ENCODE assay signal across 2 cellular contexts in the genomic region with DNA sequence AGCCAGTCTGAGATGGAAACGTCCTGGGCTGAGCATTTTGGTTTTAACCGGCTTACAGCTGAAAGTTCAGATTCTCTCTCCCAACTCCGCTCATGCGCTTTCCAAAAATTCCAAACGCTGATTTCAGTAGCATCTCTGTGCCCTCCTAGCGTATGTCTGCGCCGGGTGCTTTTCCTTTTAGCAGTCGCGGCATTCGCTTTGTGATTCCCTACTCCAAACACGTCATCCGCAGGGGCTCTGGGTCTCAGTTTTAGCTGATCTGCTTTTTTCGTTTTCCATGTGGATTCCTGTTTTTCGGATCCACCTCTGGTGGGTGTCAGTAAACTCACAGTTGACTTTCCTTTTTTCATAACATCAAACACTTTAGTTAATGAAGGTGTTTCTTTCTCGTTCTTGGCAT.
A peak's percentile ranks its signal among the peaks of the same experiment; 100 is the strongest.
TF ChIP-seq lines count a peak whose summit lies in the region.

No MANE protein-coding gene starts in this region.

TF ChIP-seq in HepG2, 621 proteins besides CTCF, POLR2A, EP300 and RAD21:
- TF ChIP-seq EZH2 (conservative IDR thresholded peaks at IDR 0.05; ENCODE audit: low read depth, low read length): peak; percentile 79; the same call in 1 of the 2 replicates
- TF ChIP-seq, protein P1, sequence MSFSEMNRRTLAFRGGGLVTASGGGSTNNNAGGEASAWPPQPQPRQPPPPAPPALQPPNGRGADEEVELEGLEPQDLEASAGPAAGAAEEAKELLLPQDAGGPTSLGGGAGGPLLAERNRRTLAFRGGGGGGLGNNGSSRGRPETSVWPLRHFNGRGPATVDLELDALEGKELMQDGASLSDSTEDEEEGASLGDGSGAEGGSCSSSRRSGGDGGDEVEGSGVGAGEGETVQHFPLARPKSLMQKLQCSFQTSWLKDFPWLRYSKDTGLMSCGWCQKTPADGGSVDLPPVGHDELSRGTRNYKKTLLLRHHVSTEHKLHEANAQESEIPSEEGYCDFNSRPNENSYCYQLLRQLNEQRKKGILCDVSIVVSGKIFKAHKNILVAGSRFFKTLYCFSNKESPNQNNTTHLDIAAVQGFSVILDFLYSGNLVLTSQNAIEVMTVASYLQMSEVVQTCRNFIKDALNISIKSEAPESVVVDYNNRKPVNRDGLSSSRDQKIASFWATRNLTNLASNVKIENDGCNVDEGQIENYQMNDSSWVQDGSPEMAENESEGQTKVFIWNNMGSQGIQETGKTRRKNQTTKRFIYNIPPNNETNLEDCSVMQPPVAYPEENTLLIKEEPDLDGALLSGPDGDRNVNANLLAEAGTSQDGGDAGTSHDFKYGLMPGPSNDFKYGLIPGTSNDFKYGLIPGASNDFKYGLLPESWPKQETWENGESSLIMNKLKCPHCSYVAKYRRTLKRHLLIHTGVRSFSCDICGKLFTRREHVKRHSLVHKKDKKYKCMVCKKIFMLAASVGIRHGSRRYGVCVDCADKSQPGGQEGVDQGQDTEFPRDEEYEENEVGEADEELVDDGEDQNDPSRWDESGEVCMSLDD (CRISPR knock-in tag; IDR thresholded peaks at IDR 0.05; ENCODE audit: borderline replicate concordance): no peak

TF ChIP-seq in WTC11, 78 proteins besides CTCF, POLR2A, EP300 and RAD21:
- TF ChIP-seq TP53 (CRISPR knock-in tag; IDR thresholded peaks at IDR 0.05) (no peak), ZNF416 (CRISPR knock-in tag; IDR thresholded peaks at IDR 0.05) (no peak), NR3C1 (CRISPR knock-in tag; conservative IDR thresholded peaks at IDR 0.05; ENCODE audit: low read depth) (no peak), ZNF219 (CRISPR knock-in tag; IDR thresholded peaks at IDR 0.05; ENCODE audit: borderline replicate concordance) (no peak), SOX15 (CRISPR knock-in tag; IDR thresholded peaks at IDR 0.05) (no peak), ZBTB21 (CRISPR knock-in tag; IDR thresholded peaks at IDR 0.05; ENCODE audit: borderline replicate concordance) (no peak), ZNF512 (CRISPR knock-in tag; IDR thresholded peaks at IDR 0.05; ENCODE audit: borderline replicate concordance) (no peak), JAZF1 (CRISPR knock-in tag; IDR thresholded peaks at IDR 0.05) (no peak), ZNF671 (CRISPR knock-in tag; IDR thresholded peaks at IDR 0.05) (no peak)
- TF ChIP-seq, protein P2, sequence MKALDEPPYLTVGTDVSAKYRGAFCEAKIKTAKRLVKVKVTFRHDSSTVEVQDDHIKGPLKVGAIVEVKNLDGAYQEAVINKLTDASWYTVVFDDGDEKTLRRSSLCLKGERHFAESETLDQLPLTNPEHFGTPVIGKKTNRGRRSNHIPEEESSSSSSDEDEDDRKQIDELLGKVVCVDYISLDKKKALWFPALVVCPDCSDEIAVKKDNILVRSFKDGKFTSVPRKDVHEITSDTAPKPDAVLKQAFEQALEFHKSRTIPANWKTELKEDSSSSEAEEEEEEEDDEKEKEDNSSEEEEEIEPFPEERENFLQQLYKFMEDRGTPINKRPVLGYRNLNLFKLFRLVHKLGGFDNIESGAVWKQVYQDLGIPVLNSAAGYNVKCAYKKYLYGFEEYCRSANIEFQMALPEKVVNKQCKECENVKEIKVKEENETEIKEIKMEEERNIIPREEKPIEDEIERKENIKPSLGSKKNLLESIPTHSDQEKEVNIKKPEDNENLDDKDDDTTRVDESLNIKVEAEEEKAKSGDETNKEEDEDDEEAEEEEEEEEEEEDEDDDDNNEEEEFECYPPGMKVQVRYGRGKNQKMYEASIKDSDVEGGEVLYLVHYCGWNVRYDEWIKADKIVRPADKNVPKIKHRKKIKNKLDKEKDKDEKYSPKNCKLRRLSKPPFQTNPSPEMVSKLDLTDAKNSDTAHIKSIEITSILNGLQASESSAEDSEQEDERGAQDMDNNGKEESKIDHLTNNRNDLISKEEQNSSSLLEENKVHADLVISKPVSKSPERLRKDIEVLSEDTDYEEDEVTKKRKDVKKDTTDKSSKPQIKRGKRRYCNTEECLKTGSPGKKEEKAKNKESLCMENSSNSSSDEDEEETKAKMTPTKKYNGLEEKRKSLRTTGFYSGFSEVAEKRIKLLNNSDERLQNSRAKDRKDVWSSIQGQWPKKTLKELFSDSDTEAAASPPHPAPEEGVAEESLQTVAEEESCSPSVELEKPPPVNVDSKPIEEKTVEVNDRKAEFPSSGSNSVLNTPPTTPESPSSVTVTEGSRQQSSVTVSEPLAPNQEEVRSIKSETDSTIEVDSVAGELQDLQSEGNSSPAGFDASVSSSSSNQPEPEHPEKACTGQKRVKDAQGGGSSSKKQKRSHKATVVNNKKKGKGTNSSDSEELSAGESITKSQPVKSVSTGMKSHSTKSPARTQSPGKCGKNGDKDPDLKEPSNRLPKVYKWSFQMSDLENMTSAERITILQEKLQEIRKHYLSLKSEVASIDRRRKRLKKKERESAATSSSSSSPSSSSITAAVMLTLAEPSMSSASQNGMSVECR (CRISPR knock-in tag; IDR thresholded peaks at IDR 0.05; ENCODE audit: borderline replicate concordance): no peak
- TF ChIP-seq, protein P3, sequence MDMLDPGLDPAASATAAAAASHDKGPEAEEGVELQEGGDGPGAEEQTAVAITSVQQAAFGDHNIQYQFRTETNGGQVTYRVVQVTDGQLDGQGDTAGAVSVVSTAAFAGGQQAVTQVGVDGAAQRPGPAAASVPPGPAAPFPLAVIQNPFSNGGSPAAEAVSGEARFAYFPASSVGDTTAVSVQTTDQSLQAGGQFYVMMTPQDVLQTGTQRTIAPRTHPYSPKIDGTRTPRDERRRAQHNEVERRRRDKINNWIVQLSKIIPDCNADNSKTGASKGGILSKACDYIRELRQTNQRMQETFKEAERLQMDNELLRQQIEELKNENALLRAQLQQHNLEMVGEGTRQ (CRISPR knock-in tag; IDR thresholded peaks at IDR 0.05): no peak
- TF ChIP-seq, protein P4, sequence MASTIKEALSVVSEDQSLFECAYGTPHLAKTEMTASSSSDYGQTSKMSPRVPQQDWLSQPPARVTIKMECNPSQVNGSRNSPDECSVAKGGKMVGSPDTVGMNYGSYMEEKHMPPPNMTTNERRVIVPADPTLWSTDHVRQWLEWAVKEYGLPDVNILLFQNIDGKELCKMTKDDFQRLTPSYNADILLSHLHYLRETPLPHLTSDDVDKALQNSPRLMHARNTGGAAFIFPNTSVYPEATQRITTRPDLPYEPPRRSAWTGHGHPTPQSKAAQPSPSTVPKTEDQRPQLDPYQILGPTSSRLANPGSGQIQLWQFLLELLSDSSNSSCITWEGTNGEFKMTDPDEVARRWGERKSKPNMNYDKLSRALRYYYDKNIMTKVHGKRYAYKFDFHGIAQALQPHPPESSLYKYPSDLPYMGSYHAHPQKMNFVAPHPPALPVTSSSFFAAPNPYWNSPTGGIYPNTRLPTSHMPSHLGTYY (CRISPR knock-in tag; IDR thresholded peaks at IDR 0.05): no peak
